ENCODE assay signal across 19 cellular contexts in genomic region chr3:13533823-13534435, GRCh38. TPM values are rescaled to one million over a fixed set of nuclear protein-coding genes. Genes with fewer than 3 reads are reported as not detected.
A peak's percentile ranks its signal among the peaks of the same experiment; 100 is the strongest.
DNase-seq lines count a peak whose midpoint lies in the region; ATAC-seq, FAIRE-seq and TF ChIP-seq lines count a peak whose summit lies in the region.
"Had no signal": no experiment of that assay in that cellular context is flagged by ENCODE, and none has a peak within 500 bp of the region (broad histone marks: within the 10 kb centered on the region; RNA-seq: fewer than 3 reads in every experiment).

No MANE protein-coding gene starts in this region.

- no peaks in the 10 kb centered on the region for H3K27me3 Mint-ChIP-seq in MCF 10A (ENCODE audit: insufficient read depth, unreplicated experiment)

- H3K4me1 ChIP-seq in kidney (ENCODE audit: control insufficient read depth in 1 of 2, insufficient read depth in 1 of 2, low read depth in 1 of 2, low read length in 2 of 2) (no peaks in the 10 kb centered on the region), vagina (peaks cover 84% of the 10 kb centered on the region)

- intact Hi-C loops in Right ventricle myocardium inferior (cut with DNase I) (no loop called here), cardiac septum (cut with DNase I) (no loop called here), MCF 10A (cut with micrococcal nuclease) (no loop called here), kidney (cut with DNase I) (no loop called here), vagina (cut with DNase I) (no loop called here)

- FAIRE-seq in kidney (lab: Jason Lieb, UNC), result no peak
- no peak for FAIRE-seq in H54 (lab: Jason Lieb, UNC)
- FAIRE-seq: GM19239 had no signal

- H3K9ac ChIP-seq in kidney (ENCODE audit: low read length in 2 of 2), result no peak overlapping the region

- no peak for TF ChIP-seq POLR2A in vagina (IDR thresholded peaks at IDR 0.05)
- TF ChIP-seq POLR2A in H54 (IDR thresholded peaks at IDR 0.05; ENCODE audit: low read depth, low read length), result no peak

- no peaks in the 10 kb centered on the region for H3K36me3 Mint-ChIP-seq in MCF 10A (ENCODE audit: insufficient read depth, unreplicated experiment)
- H3K36me3 Mint-ChIP-seq: CD4-positive, alpha-beta memory T cell had no signal

- no peaks in the 10 kb centered on the region for H3K36me3 ChIP-seq in kidney (ENCODE audit: control insufficient read depth in 1 of 2, insufficient read depth in 2 of 2, low read length in 2 of 2)
- no peaks in the 10 kb centered on the region for H3K36me3 ChIP-seq in vagina

- H3K4me1 Mint-ChIP-seq in MCF 10A (ENCODE audit: insufficient read depth, unreplicated experiment), result peaks cover 54% of the 10 kb centered on the region
- H3K4me1 Mint-ChIP-seq: B cell had no signal

- H3K4me3 ChIP-seq in kidney (ENCODE audit: low read length in 2 of 2) (no peak overlapping the region), vagina (no peak overlapping the region)

- H3K27ac Mint-ChIP-seq in MCF 10A (ENCODE audit: low read depth, unreplicated experiment), result peak overlapping the region; percentile 77
- H3K27ac Mint-ChIP-seq: B cell; CD4-positive, alpha-beta memory T cell had no signal

- TF ChIP-seq CTCF in MCF 10A (IDR thresholded peaks at IDR 0.05; ENCODE audit: unreplicated experiment), result no peak
- no peak for TF ChIP-seq CTCF in kidney (IDR thresholded peaks at IDR 0.05; ENCODE audit: borderline replicate concordance, extremely low read depth, insufficient read depth)
- no peak for TF ChIP-seq CTCF in vagina (IDR thresholded peaks at IDR 0.05)

- ATAC-seq in Right ventricle myocardium inferior, result no peak
- ATAC-seq: HCT116 had no signal

- no peaks in the 10 kb centered on the region for H3K9me3 Mint-ChIP-seq in MCF 10A (ENCODE audit: unreplicated experiment)

- H3K9me3 ChIP-seq in kidney (ENCODE audit: control insufficient read depth in 1 of 2, low read length in 2 of 2), result no peaks in the 10 kb centered on the region
- no peaks in the 10 kb centered on the region for H3K9me3 ChIP-seq in vagina

- BruUV-seq in MCF 10A (replicated peaks; lab: Mats Ljungman, UMichigan), result no TSS peak

- H3K27ac ChIP-seq in kidney (ENCODE audit: low read depth in 2 of 2, low read length in 2 of 2) (no peak overlapping the region), vagina (peak overlapping the region; percentile 78)
- H3K27ac ChIP-seq: 22Rv1 had no signal

- DNase-seq in Right ventricle myocardium inferior (ENCODE audit: missing footprints), result peak; percentile 44
- no peak for DNase-seq in cardiac septum (ENCODE audit: low spot score)
- DNase-seq in MCF 10A (ENCODE audit: unreplicated experiment), result peak; percentile 75
- peak; percentile 32 for DNase-seq in kidney
- no peak for DNase-seq in vagina (ENCODE audit: extremely low spot score in 2 of 2)
- no peak for DNase-seq in H54 (ENCODE audit: insufficient read length, low spot score)
- DNase-seq in C1 segment of cervical spinal cord (lab: John Stamatoyannopoulos, UW), result no peak
- no peak for DNase-seq in stimulated activated CD4-positive, alpha-beta T cell treated with anti-CD3 and anti-CD28 coated beads, Interleukin-4, amount 100 ng/mL, for 1 hour
- DNase-seq: Calu3; CD4-positive, alpha-beta memory T cell; KG1; NCI-H1436 treated with DMSO at 0.1 percent for 48 hours; NCI-H2029 treated with DMSO at 0.1 percent for 48 hours; NCI-H510A treated with DMSO at 0.1 percent for 48 hours; SHP77 had no signal

- H3K4me3 Mint-ChIP-seq in MCF 10A (ENCODE audit: unreplicated experiment), result no peak overlapping the region
- H3K4me3 Mint-ChIP-seq: B cell; CD4-positive, alpha-beta memory T cell had no signal

- POLR2A ChIA-PET in MCF 10A (lab: Yijun Ruan, JAX), result interaction anchor here (0.6 to 1.1 kb wide), 3 partner anchors 9 to 189 kb away, joined by 3 read pairs; no protein-coding TSS in a partner anchor

- H3K27me3 ChIP-seq in vagina, result no peaks in the 10 kb centered on the region

- CTCF ChIA-PET in MCF 10A (lab: Yijun Ruan, JAX), result interaction anchor here (0.6 to 1.3 kb wide), 4 partner anchors 8 to 669 kb away, joined by 3 to 5 read pairs (median 3); no protein-coding TSS in a partner anchor

RNA-seq across cellular contexts. Expression of gene FBLN2, which starts 15.0 kb away (rescaled TPM):
- total RNA-seq in Right ventricle myocardium inferior (81.1 TPM), cardiac septum (64.6 TPM), MCF 10A (2022) (not detected in 2 replicates), kidney (43.4 TPM), vagina (94.3 TPM)
- polyA plus RNA-seq in kidney (ENCODE audit: insufficient read depth, low read depth, low replicate concordance), result 3.2 TPM
- total RNA-seq: Calu3; CD4-positive, alpha-beta memory T cell had no signal
- polyA plus RNA-seq: CD4-positive, alpha-beta memory T cell had no signal

RNA-seq across cellular contexts. Expression of gene HDAC11, which starts 53.8 kb away (rescaled TPM):
- total RNA-seq in Right ventricle myocardium inferior (37.5 TPM), cardiac septum (30.7 TPM), MCF 10A (2022) (8.7 and 9.3 TPM in 2 replicates), kidney (28.3 TPM), vagina (12.0 TPM)
- 43.7 TPM for polyA plus RNA-seq in kidney (ENCODE audit: insufficient read depth, low read depth, low replicate concordance)

Comparison
In these comparisons a context has a peak if more than half of its experiments do, and no peak if none do; other contexts are left out.
1. DNase-seq: peak in Right ventricle myocardium inferior (single experiment), MCF 10A (single experiment) and kidney (single experiment); none in cardiac septum (single experiment), vagina (0 of 2), H54 (single experiment), C1 segment of cervical spinal cord (0 of 14) and stimulated activated CD4-positive, alpha-beta T cell treated with anti-CD3 and anti-CD28 coated beads, Interleukin-4, amount 100 ng/mL, for 1 hour (single experiment).
2. RNA of gene FBLN2, which starts 15.0 kb away (total RNA-seq): 94.3 TPM in vagina (single experiment), 81.1 TPM in Right ventricle myocardium inferior (single experiment), 64.6 TPM in cardiac septum (single experiment) and 43.4 TPM in kidney (single experiment); not detected in MCF 10A; every median in the first group is over 10 times any median in the second.